ENCODE assay signal across 18 cellular contexts in the genomic region with DNA sequence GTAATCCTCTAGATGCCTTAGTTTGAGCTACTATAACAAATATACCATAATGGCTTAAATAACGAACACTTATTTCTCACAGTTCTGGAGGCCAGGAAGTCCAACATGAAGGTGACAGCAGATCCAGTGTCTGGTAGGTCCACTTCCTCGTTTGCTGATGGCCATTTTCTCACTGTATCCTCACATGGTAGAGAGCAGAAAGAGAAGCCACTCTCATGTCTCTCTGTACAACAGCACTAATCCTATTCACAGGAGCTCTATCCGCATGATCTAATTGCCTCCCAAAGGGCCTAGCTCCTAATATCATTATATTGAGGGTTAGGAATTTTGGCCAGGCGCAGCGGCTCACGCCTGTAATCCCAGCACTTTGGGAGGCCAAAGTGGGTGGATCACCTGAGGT. TPM values are rescaled to one million over a fixed set of nuclear protein-coding genes. Genes with fewer than 3 reads are reported as not detected.
DNase-seq lines count a peak whose midpoint lies in the region; ATAC-seq, FAIRE-seq and TF ChIP-seq lines count a peak whose summit lies in the region.
"Had no signal": no experiment of that assay in that cellular context is flagged by ENCODE, and none has a peak within 500 bp of the region (broad histone marks: within the 10 kb centered on the region; RNA-seq: fewer than 3 reads in every experiment).

No MANE protein-coding gene starts in this region.

- peaks cover 3% of the 10 kb centered on the region; the same call in 1 of the 3 replicates for H3K79me2 ChIP-seq in K562 (ENCODE audit: control insufficient read depth, insufficient read depth, low read length)

- no peaks in the 10 kb centered on the region for H4K20me1 ChIP-seq in K562 (replicated peaks; ENCODE audit: control insufficient read depth, insufficient read depth, low read length)
- H4K20me1 ChIP-seq: BLaER1 treated with 17β-estradiol and CSF1 and Interleukin-3, amounts not matched to agents 10 nM and 100 nM had no signal

- H3K9me3 ChIP-seq in K562 (replicated peaks; ENCODE audit: control insufficient read depth, insufficient read depth, low read depth, low read length) (no peaks in the 10 kb centered on the region), SJCRH30 (replicated peaks) (no peaks in the 10 kb centered on the region)
- H3K9me3 ChIP-seq: BLaER1 treated with 17β-estradiol and CSF1 and Interleukin-3, amounts not matched to agents 10 nM and 100 nM had no signal

- H3K9me1 ChIP-seq in K562 (ENCODE audit: control insufficient read depth, insufficient read depth, low read length) = no peaks in the 10 kb centered on the region

- intact Hi-C loops in K562 (cut with micrococcal nuclease) = no loop called here

- POLR2A ChIA-PET in K562 (lab: Yijun Ruan, JAX) = interaction anchor here (0.5 to 1.6 kb wide), 2 partner anchors 10 to 20 kb away, joined by 3 to 4 read pairs; no protein-coding TSS in a partner anchor

- H2AFZ ChIP-seq in K562 (ENCODE audit: low read depth, low read length) = no peak overlapping the region
- H2AFZ ChIP-seq: GM23248 had no signal

- no peak for TF ChIP-seq CTCF in D721Med (IDR thresholded peaks at IDR 0.05; ENCODE audit: insufficient read depth, missing control alignments)
- no peak for TF ChIP-seq CTCF in NB4 (IDR thresholded peaks at IDR 0.05; ENCODE audit: low read depth, low read length)
- TF ChIP-seq CTCF in K562 (IDR thresholded peaks at IDR 0.05 in 2 of 3, conservative IDR thresholded peaks at IDR 0.05 in 1 of 3; ENCODE audit: insufficient read depth in 2 of 3, low read depth in 1 of 3, low read length in 3 of 3) = no peak

- no peak overlapping the region for H3K9ac ChIP-seq in K562 (ENCODE audit: insufficient read depth in 1 of 2, low read depth in 2 of 2, low read length in 2 of 2)
- H3K9ac ChIP-seq: BLaER1 treated with 17β-estradiol and CSF1 and Interleukin-3, amounts not matched to agents 10 nM and 100 nM; GM23248 had no signal

- H3K27me3 ChIP-seq in K562 (ENCODE audit: control insufficient read depth in 2 of 2, insufficient read depth in 2 of 2, low read length in 2 of 2) (no peaks in the 10 kb centered on the region), SJCRH30 (no peaks in the 10 kb centered on the region)
- H3K27me3 ChIP-seq: BLaER1 treated with 17β-estradiol and CSF1 and Interleukin-3, amounts not matched to agents 10 nM and 100 nM had no signal

- BruUV-seq in K562 (replicated peaks; lab: Mats Ljungman, UMichigan) = no TSS peak

- peaks cover 35% of the 10 kb centered on the region for H3K36me3 ChIP-seq in K562 (ENCODE audit: control insufficient read depth, insufficient read depth, low read length)
- peaks cover 10% of the 10 kb centered on the region for H3K36me3 ChIP-seq in SJCRH30

- no peak for ATAC-seq in K562
- ATAC-seq: CD8-positive, alpha-beta T cell; HCT116; HepG2 had no signal

- peak; percentile 35 for FAIRE-seq in D721Med (lab: Jason Lieb, UNC)
- FAIRE-seq in K562 (lab: Jason Lieb, UNC) = no peak
- FAIRE-seq: G401.6, GM12892, GM18507, HepG2 had no signal

- no peak for DNase-seq in D721Med (ENCODE audit: insufficient read length, low spot score)
- peak; percentile 34 for DNase-seq in NB4 (ENCODE audit: low read depth)
- DNase-seq in SK-MEL-5 (ENCODE audit: low read depth, low spot score) = peak; percentile 87
- no peak for DNase-seq in K562 (ENCODE audit: extremely low read depth in 1 of 4, low spot score in 3 of 4)
- DNase-seq in RKO (ENCODE audit: low spot score) = no peak
- no peak for DNase-seq in ureter (ENCODE audit: low spot score)
- DNase-seq in NCI-H446 treated with DMSO at 0.1 percent for 48 hours (lab: John Stamatoyannopoulos, UW) = no peak
- DNase-seq in SJCRH30 = no peak
- DNase-seq: 8988T; Calu3; CD8-positive, alpha-beta T cell; GM23248 had no signal

- H3K4me1 ChIP-seq in K562 (replicated peaks in 1 of 2; ENCODE audit: control insufficient read depth in 2 of 2, insufficient read depth in 2 of 2, low read length in 2 of 2) (no peaks in the 10 kb centered on the region), SJCRH30 (peaks cover 5% of the 10 kb centered on the region; the same call in 1 of the 2 replicates)
- H3K4me1 ChIP-seq: BLaER1 treated with 17β-estradiol and CSF1 and Interleukin-3, amounts not matched to agents 10 nM and 100 nM had no signal

- TF ChIP-seq POLR2A in NB4 (IDR thresholded peaks at IDR 0.05; ENCODE audit: extremely low read depth, insufficient read length) (no peak), K562 (conservative IDR thresholded peaks at IDR 0.05) (no peak)

- CTCF ChIA-PET in K562 (lab: Yijun Ruan, JAX; ENCODE audit: low intra/inter-chr PET ratio) = interaction anchor here (0.6 kb wide), 1 partner anchor 35 kb away, joined by 3 read pairs; no protein-coding TSS in a partner anchor

- in situ Hi-C loops in SK-MEL-5 (cut with HindIII; ENCODE audit: low pct_unique_long_range_greater_than_20kb, low sequenced_read_pairs) (no loop called here), K562 (cut with MboI) (no loop called here)

- H3K27ac ChIP-seq in K562 (ENCODE audit: extremely low read depth, low read depth, low read length) (no peak overlapping the region), SJCRH30 (no peak overlapping the region)
- H3K27ac ChIP-seq: BLaER1 treated with 17β-estradiol and CSF1 and Interleukin-3, amounts not matched to agents 10 nM and 100 nM; GM23248 had no signal

- no peak for TF ChIP-seq EP300 in K562 (IDR thresholded peaks at IDR 0.05; ENCODE audit: low read length)

- H3K4me2 ChIP-seq in K562 (ENCODE audit: insufficient read depth, low read length) = no peak overlapping the region
- H3K4me2 ChIP-seq: BLaER1 treated with 17β-estradiol and CSF1 and Interleukin-3, amounts not matched to agents 10 nM and 100 nM had no signal

- WGBS in K562 (ENCODE audit: insufficient coverage, low coverage, missing lambda C conversion rate) = 86% methylated on average over 6 of the region's 6 CpGs

- no peak for TF ChIP-seq RAD21 in K562 (CRISPR knock-in tag; conservative IDR thresholded peaks at IDR 0.05 in 1 of 2, IDR thresholded peaks at IDR 0.05 in 1 of 2)

- no peak overlapping the region for H3K4me3 ChIP-seq in NB4 (ENCODE audit: low read depth, low read length)
- H3K4me3 ChIP-seq in K562 = no peak overlapping the region
- H3K4me3 ChIP-seq in SJCRH30 = no peak overlapping the region
- H3K4me3 ChIP-seq: BLaER1 treated with 17β-estradiol and CSF1 and Interleukin-3, amounts not matched to agents 10 nM and 100 nM; GM23248 had no signal

TF ChIP-seq in K562, 482 proteins besides CTCF, POLR2A, EP300 and RAD21:
- TF ChIP-seq CSDE1 (IDR thresholded peaks at IDR 0.05) (no peak), KAT2B (IDR thresholded peaks at IDR 0.05; ENCODE audit: low read depth, low read length) (no peak), SPI1 (IDR thresholded peaks at IDR 0.05; ENCODE audit: borderline replicate concordance, low read depth, low read length) (peak; percentile 52; the same call in 1 of the 2 replicates), KLF6 (CRISPR knock-in tag; IDR thresholded peaks at IDR 0.05; ENCODE audit: borderline replicate concordance) (no peak), KHSRP (IDR thresholded peaks at IDR 0.05) (no peak), MYNN (IDR thresholded peaks at IDR 0.05) (no peak), MYNN (CRISPR knock-in tag; IDR thresholded peaks at IDR 0.05) (no peak)

RNA-seq across cellular contexts. Expression of gene HIBADH, which starts 10.2 kb away (rescaled TPM):
- 113 and 135 TPM in 2 replicates for total RNA-seq in SK-MEL-5 (2014; rRNA removed; shearing (Covaris generic))
- polyA plus RNA-seq in SK-MEL-5 (2015; cell fraction: cytosol; rRNA removed) = 134 and 147 TPM in 2 replicates
- 33.7 and 37.7 TPM in 2 replicates for polyA plus RNA-seq in SK-MEL-5 (2015; cell fraction: nucleus; rRNA removed)
- 13.1 and 31.6 TPM in 2 replicates for total RNA-seq in K562 (2011; cell fraction: chromatin; rRNA removed; ENCODE audit: low replicate concordance)
- total RNA-seq in K562 (2011; cell fraction: nucleolus; rRNA removed) = 6.7 and 8.3 TPM in 2 replicates
- total RNA-seq in K562 (2011; cell fraction: nucleoplasm; rRNA removed) = 16.2 and 18.0 TPM in 2 replicates
- 38.0 and 40.2 TPM in 2 replicates for total RNA-seq in K562 (2014; rRNA removed)
- total RNA-seq in K562 (2014; rRNA removed; fragmentation: Illumina TruSeq; extraction: Trizol) = 36.9 and 41.2 TPM in 2 replicates
- total RNA-seq in K562 (2015; rRNA removed; fragmentation: Illumina TruSeq; extraction: Trizol) = 35.4 and 36.0 TPM in 2 replicates
- total RNA-seq in K562 (2021) = 28.9 and 29.4 TPM in 2 replicates
- polyA plus RNA-seq in K562 (2011; rRNA removed) = 57.8 and 67.8 TPM in 2 replicates
- 26.6 and 49.6 TPM in 2 replicates for polyA plus RNA-seq in K562 (2011; cell fraction: cytosol; rRNA removed)
- 14.5 and 23.0 TPM in 2 replicates for polyA plus RNA-seq in K562 (2011; cell fraction: nucleus; rRNA removed)
- polyA plus RNA-seq in K562 (2012) = 29.4 and 32.4 TPM in 2 replicates
- polyA plus RNA-seq in K562 (2014; fragmentation: Illumina TruSeq; extraction: Trizol) = 38.5 and 51.0 TPM in 2 replicates
- polyA plus RNA-seq in K562 (2014; fragmentation: Nextera tagmentation; extraction: Ambion mirVana) = 10 to 100 TPM; 10.7 to 13.9 TPM
- polyA plus RNA-seq in K562 (2014; rRNA removed) = 45.3 and 46.7 TPM in 2 replicates
- 32.3 and 38.1 TPM in 2 replicates for polyA minus RNA-seq in K562 (2011; rRNA and poly(A)+ RNA removed)
- 14.6 and 14.9 TPM in 2 replicates for polyA minus RNA-seq in K562 (2011; cell fraction: cytosol; rRNA and poly(A)+ RNA removed)
- 11.2 and 16.2 TPM in 2 replicates for polyA minus RNA-seq in K562 (2011; cell fraction: nucleus; rRNA and poly(A)+ RNA removed)
- total RNA-seq in ureter = 31.3 TPM
- total RNA-seq in SJCRH30 (2014; rRNA removed; shearing (Covaris generic)) = 37.8 and 41.6 TPM in 2 replicates

Comparison
In these comparisons a context has a peak if more than half of its experiments do, and no peak if none do; other contexts are left out.
1. DNase-seq: peak in NB4 (single experiment) and SK-MEL-5 (single experiment); none in D721Med (single experiment), K562 (0 of 4), RKO (single experiment), ureter (single experiment), NCI-H446 treated with DMSO at 0.1 percent for 48 hours (single experiment) and SJCRH30 (0 of 2).